Comparison of ENCODE assay signal across 1 cellular context in the genomic region with DNA sequence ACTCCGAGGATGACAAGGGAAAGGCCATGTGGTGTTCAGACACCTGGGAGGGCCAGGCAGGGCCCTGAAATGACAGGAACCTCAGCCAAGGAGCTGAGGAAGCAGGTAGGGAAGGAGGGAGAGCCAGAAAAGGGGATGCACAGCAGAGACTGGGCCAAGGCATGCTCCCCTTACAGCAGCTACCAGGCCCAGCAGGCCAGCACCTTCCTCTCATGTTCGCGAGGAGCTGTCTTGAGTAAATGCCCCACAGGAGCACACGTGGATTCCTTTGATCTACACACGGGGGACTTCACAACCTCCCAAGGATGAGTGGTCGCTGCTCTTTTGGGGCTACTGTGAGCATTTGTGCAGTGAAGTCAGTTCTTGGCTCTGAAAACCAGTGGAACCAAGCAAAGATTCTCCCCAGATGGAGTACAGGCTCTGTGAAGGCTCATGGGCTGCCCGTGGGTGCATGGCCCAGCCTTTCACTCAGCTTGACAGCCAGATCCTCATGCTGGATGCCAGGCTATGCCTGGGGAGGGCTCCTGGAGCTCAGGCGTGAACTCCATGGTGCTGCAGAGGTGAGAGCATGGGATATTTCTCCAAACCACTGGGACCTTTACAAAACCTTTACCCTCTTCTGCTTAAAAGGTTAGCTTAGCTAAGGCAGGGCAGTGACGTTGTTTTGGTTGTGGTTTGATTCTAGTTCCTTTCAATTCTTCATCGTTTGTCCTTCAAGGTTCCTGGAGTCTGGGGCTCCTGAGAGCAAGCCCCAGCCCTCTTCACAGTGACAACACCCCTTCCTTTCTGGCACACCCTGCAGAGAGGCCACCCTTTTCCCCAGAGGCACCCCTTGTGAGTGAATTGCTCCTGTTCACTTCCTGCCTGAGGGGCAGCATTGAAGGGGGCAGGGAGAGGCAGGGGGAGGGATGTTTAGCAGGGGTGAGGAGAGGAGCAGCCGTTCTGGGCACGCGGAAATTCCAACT.
TF ChIP-seq lines count a peak whose summit lies in the region.

No MANE protein-coding gene starts in this region.

TF ChIP-seq in HepG2, 621 proteins besides CTCF, POLR2A, EP300 and RAD21 (continued from another document):
- no peak for TF ChIP-seq HNF4G (IDR thresholded peaks at IDR 0.05; ENCODE audit: borderline replicate concordance, low read depth, low read length)
- TF ChIP-seq HNF4G (CRISPR knock-in tag; IDR thresholded peaks at IDR 0.05; ENCODE audit: borderline replicate concordance, low read depth): no peak
- no peak for TF ChIP-seq ELK4 (CRISPR knock-in tag; IDR thresholded peaks at IDR 0.05; ENCODE audit: borderline replicate concordance)
- TF ChIP-seq ZNF101 (CRISPR knock-in tag; IDR thresholded peaks at IDR 0.05; ENCODE audit: borderline replicate concordance, low read depth): no peak
- no peak for TF ChIP-seq ZMYM4 (CRISPR knock-in tag; IDR thresholded peaks at IDR 0.05)
- TF ChIP-seq ZNF652 (CRISPR knock-in tag; IDR thresholded peaks at IDR 0.05; ENCODE audit: borderline replicate concordance, low read depth): no peak
- TF ChIP-seq EED (CRISPR knock-in tag; IDR thresholded peaks at IDR 0.05): no peak
- no peak for TF ChIP-seq ZNF607 (CRISPR knock-in tag; IDR thresholded peaks at IDR 0.05; ENCODE audit: borderline replicate concordance)
- no peak for TF ChIP-seq ZBTB49 (CRISPR knock-in tag; IDR thresholded peaks at IDR 0.05; ENCODE audit: borderline replicate concordance)
- TF ChIP-seq ZNF441 (CRISPR knock-in tag; IDR thresholded peaks at IDR 0.05; ENCODE audit: borderline replicate concordance): no peak
- TF ChIP-seq ZNF556 (CRISPR knock-in tag; IDR thresholded peaks at IDR 0.05; ENCODE audit: borderline replicate concordance): no peak
- TF ChIP-seq LCORL (IDR thresholded peaks at IDR 0.05): no peak
- TF ChIP-seq LCORL (CRISPR knock-in tag; IDR thresholded peaks at IDR 0.05): no peak
- TF ChIP-seq ZNF772 (CRISPR knock-in tag; IDR thresholded peaks at IDR 0.05): no peak
- TF ChIP-seq, protein P1, sequence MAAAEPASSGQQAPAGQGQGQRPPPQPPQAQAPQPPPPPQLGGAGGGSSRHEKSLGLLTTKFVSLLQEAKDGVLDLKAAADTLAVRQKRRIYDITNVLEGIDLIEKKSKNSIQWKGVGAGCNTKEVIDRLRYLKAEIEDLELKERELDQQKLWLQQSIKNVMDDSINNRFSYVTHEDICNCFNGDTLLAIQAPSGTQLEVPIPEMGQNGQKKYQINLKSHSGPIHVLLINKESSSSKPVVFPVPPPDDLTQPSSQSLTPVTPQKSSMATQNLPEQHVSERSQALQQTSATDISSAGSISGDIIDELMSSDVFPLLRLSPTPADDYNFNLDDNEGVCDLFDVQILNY (CRISPR knock-in tag; conservative IDR thresholded peaks at IDR 0.05): no peak
- TF ChIP-seq NR2F2 (IDR thresholded peaks at IDR 0.05; ENCODE audit: borderline replicate concordance, low read depth): no peak
- no peak for TF ChIP-seq ZNF761 (CRISPR knock-in tag; conservative IDR thresholded peaks at IDR 0.05)
- TF ChIP-seq ZFP36L2 (CRISPR knock-in tag; IDR thresholded peaks at IDR 0.05): no peak
